Comparison of ENCODE assay signal across 9 cellular contexts in genomic region chr2:232523682-232524597, GRCh38. TPM values are rescaled to one million over a fixed set of nuclear protein-coding genes. Genes with fewer than 3 reads are reported as not detected.
A peak's percentile ranks its signal among the peaks of the same experiment; 100 is the strongest.
DNase-seq lines count a peak whose midpoint lies in the region; ATAC-seq, FAIRE-seq and TF ChIP-seq lines count a peak whose summit lies in the region.
"Had no signal": no experiment of that assay in that cellular context is flagged by ENCODE, and none has a peak within 500 bp of the region (broad histone marks: within the 10 kb centered on the region; RNA-seq: fewer than 3 reads in every experiment).

No MANE protein-coding gene starts in this region.

- BruUV-seq in GM12878 (replicated peaks; lab: Mats Ljungman, UMichigan), result no TSS peak

- H3K27me3 ChIP-seq in GM12878 (replicated peaks in 1 of 2; ENCODE audit: control insufficient read depth in 2 of 2, insufficient read depth in 2 of 2, low read length in 1 of 2), result peaks cover 3 to 6% of the 10 kb centered on the region in 2 experiments; a peak in 3 of 4 replicates

- SMC1A ChIA-PET in GM12878 (lab: Charles Lee; ENCODE audit: uncharacterized antibody, unreplicated experiment), result no interaction called here

- H3K36me3 Mint-ChIP-seq in stimulated activated naive B cell treated with anti-CD40 and anti-IgM and Interleukin-4, amounts not matched to agents 10 μg/mL and 1 μg/mL and 100 μg/mL, for 72 hours, result no peaks in the 10 kb centered on the region
- H3K36me3 Mint-ChIP-seq: CD4-positive, CD25-positive, alpha-beta regulatory T cell had no signal

- H3K4me2 ChIP-seq in GM12878 (ENCODE audit: control insufficient read depth, insufficient read depth), result no peak overlapping the region

- H3K4me1 Mint-ChIP-seq in stimulated activated naive B cell treated with anti-CD40 and anti-IgM and Interleukin-4, amounts not matched to agents 10 μg/mL and 1 μg/mL and 100 μg/mL, for 72 hours, result peaks cover 15 to 25% of the 10 kb centered on the region in 2 donors

- no peaks in the 10 kb centered on the region for H3K9me3 ChIP-seq in GM12878 (replicated peaks; ENCODE audit: control insufficient read depth, insufficient read depth, low read length)

- CTCF ChIA-PET in GM12878 (lab: Yijun Ruan, JAX), result interaction anchor here (0.7 kb wide), 1 partner anchor 77 kb away, joined by 3 read pairs; no protein-coding TSS in a partner anchor

- H2AFZ ChIP-seq in GM12878 (ENCODE audit: control insufficient read depth, low read depth, low read length), result no peak overlapping the region

- RAD21 ChIA-PET in GM12878 (lab: Charles Lee; ENCODE audit: unreplicated experiment), result interaction anchor here (0.6 kb wide), 1 partner anchor 60 kb away, joined by 4 read pairs; no protein-coding TSS in a partner anchor

- H3K79me2 ChIP-seq in GM12878 (ENCODE audit: control insufficient read depth, insufficient read depth, low read length), result no peaks in the 10 kb centered on the region

- no peak overlapping the region for H3K27ac Mint-ChIP-seq in stimulated activated naive B cell treated with anti-CD40 and anti-IgM and Interleukin-4, amounts not matched to agents 10 μg/mL and 1 μg/mL and 100 μg/mL, for 72 hours
- H3K27ac Mint-ChIP-seq: CD4-positive, CD25-positive, alpha-beta regulatory T cell had no signal

- no peaks in the 10 kb centered on the region for H3K4me1 ChIP-seq in GM12878 (ENCODE audit: control insufficient read depth, insufficient read depth, low read length)

- no peaks in the 10 kb centered on the region for H3K36me3 ChIP-seq in GM12878 (ENCODE audit: control insufficient read depth in 2 of 2, insufficient read depth in 2 of 2, low read length in 1 of 2)

- in situ Hi-C loops in GM12878 (cut with MboI), result no loop called here

- TF ChIP-seq RAD21 in GM12878 (IDR thresholded peaks at IDR 0.05; ENCODE audit: insufficient read depth, low read depth, low read length), result no peak

- H3K4me3 Mint-ChIP-seq in stimulated activated naive B cell treated with anti-CD40 and anti-IgM and Interleukin-4, amounts not matched to agents 10 μg/mL and 1 μg/mL and 100 μg/mL, for 72 hours, result peak overlapping the region; percentile 48 to 64

- ATAC-seq in GM12878, result peak; percentile 27
- peak; percentile 54 to 55 for ATAC-seq in stimulated activated naive B cell treated with anti-CD40 and anti-IgM and Interleukin-4, amounts not matched to agents 10 μg/mL and 1 μg/mL and 100 μg/mL, for 72 hours (replicated peaks)
- ATAC-seq in GM21576 (IDR thresholded peaks at IDR 0.05; ENCODE audit: unreplicated experiment), result no peak

- H3K27me3 Mint-ChIP-seq in stimulated activated naive B cell treated with anti-CD40 and anti-IgM and Interleukin-4, amounts not matched to agents 10 μg/mL and 1 μg/mL and 100 μg/mL, for 72 hours, result peaks cover 64 to 78% of the 10 kb centered on the region in 2 donors

- DNase-seq in NCI-H2227 (lab: John Stamatoyannopoulos, UW; ENCODE audit: unreplicated experiment) (peak; percentile 53), NCI-H2227 treated with DMSO at 0.1 percent for 48 hours (lab: John Stamatoyannopoulos, UW) (no peak), NCI-H510A treated with DMSO at 0.1 percent for 48 hours (lab: John Stamatoyannopoulos, UW) (peak; percentile 36), GM12878 (ENCODE audit: low read depth, low spot score) (no peak), iris pigment epithelial cell (ENCODE audit: low read depth) (peak; percentile 34), DMS153 treated with DMSO at 0.1 percent for 48 hours (lab: John Stamatoyannopoulos, UW; ENCODE audit: unreplicated experiment) (no peak)
- no peak for DNase-seq in stimulated activated naive B cell treated with anti-CD40 and anti-IgM and Interleukin-4, amounts not matched to agents 10 μg/mL and 1 μg/mL and 100 μg/mL, for 72 hours

- H3K27ac ChIP-seq in GM12878 (ENCODE audit: control insufficient read depth, insufficient read depth), result no peak overlapping the region

- TF ChIP-seq POLR2A in GM12878 (IDR thresholded peaks at IDR 0.05; ENCODE audit: low read depth, low read length), result no peak

- WGBS in GM12878 (ENCODE audit: insufficient coverage, insufficient replicate concordance, low lambda C conversion rate, missing lambda C conversion rate), result 2% methylated on average over 54 of the region's 75 CpGs

- no peak overlapping the region for H3K4me3 ChIP-seq in GM12878

- no peak for FAIRE-seq in GM12878 (lab: Jason Lieb, UNC)

- intact Hi-C loops in GM12878 (cut with micrococcal nuclease; ENCODE audit: unreplicated experiment), result no loop called here

- 0 out of 6 replicates have a peak, but pooled peaks of 1 of the 3 experiments have one; percentile 14 for TF ChIP-seq CTCF in GM12878 (IDR thresholded peaks at IDR 0.05 in 2 of 3, conservative IDR thresholded peaks at IDR 0.05 in 1 of 3; ENCODE audit: control insufficient read depth in 2 of 3, extremely low read depth in 1 of 3, insufficient read depth in 1 of 3, low read depth in 3 of 3, low read length in 3 of 3)

- H3K9me3 Mint-ChIP-seq in stimulated activated naive B cell treated with anti-CD40 and anti-IgM and Interleukin-4, amounts not matched to agents 10 μg/mL and 1 μg/mL and 100 μg/mL, for 72 hours, result no peaks in the 10 kb centered on the region

- H4K20me1 ChIP-seq in GM12878 (ENCODE audit: control insufficient read depth, insufficient read depth), result no peaks in the 10 kb centered on the region

- no peak for TF ChIP-seq EP300 in GM12878 (IDR thresholded peaks at IDR 0.05; ENCODE audit: borderline replicate concordance in 1 of 2, control insufficient read depth in 1 of 2, low read depth in 2 of 2, low read length in 2 of 2)

- H3K9ac ChIP-seq in GM12878 (ENCODE audit: control insufficient read depth, insufficient read depth, low read length), result no peak overlapping the region

- POLR2A ChIA-PET in GM12878 (lab: Charles Lee), result no interaction called here

RNA-seq across cellular contexts. Expression of gene CHRND, which starts 2.0 kb away (rescaled TPM):
- not detected in 2 replicates for total RNA-seq in GM12878 (2013; cell fraction: nucleolus; rRNA removed)
- total RNA-seq in GM12878 (2014; rRNA removed), result not detected in 2 replicates
- total RNA-seq in GM12878 (2014; rRNA removed; fragmentation: Illumina TruSeq; extraction: Trizol), result not detected in 2 replicates
- not detected in 2 replicates for total RNA-seq in GM12878 (2021)
- polyA plus RNA-seq in GM12878 (2011; ENCODE audit: low read depth), result not detected
- polyA plus RNA-seq in GM12878 (2011; rRNA removed), result not detected in 2 replicates
- polyA plus RNA-seq in GM12878 (2011; cell fraction: cytosol; rRNA removed), result not detected in 2 replicates
- not detected in 2 replicates for polyA plus RNA-seq in GM12878 (2011; cell fraction: nucleus; rRNA removed)
- polyA plus RNA-seq in GM12878 (2012), result not detected in 2 replicates
- polyA plus RNA-seq in GM12878 (2014; fragmentation: Illumina TruSeq; extraction: Trizol), result not detected in 2 replicates
- not detected for polyA plus RNA-seq in GM12878 (2014; fragmentation: Nextera tagmentation; extraction: Ambion mirVana)
- polyA plus RNA-seq in GM12878 (2014; rRNA removed), result not detected in 2 replicates
- polyA plus RNA-seq in GM12878 (2016; fragmentation: Nextera tagmentation; extraction: Ambion mirVana), result not detected
- polyA minus RNA-seq in GM12878 (2011; rRNA and poly(A)+ RNA removed), result not detected in 2 replicates
- not detected in 2 replicates for polyA minus RNA-seq in GM12878 (2011; cell fraction: cytosol; rRNA and poly(A)+ RNA removed)
- polyA minus RNA-seq in GM12878 (2011; cell fraction: nucleus; rRNA and poly(A)+ RNA removed), result not detected in 2 replicates
- total RNA-seq: CD4-positive, CD25-positive, alpha-beta regulatory T cell had no signal
- polyA plus RNA-seq: CD4-positive, CD25-positive, alpha-beta regulatory T cell had no signal

RNA-seq across cellular contexts. Expression of gene PRSS56, which starts 3.8 kb away (rescaled TPM):
- not detected in 2 replicates for total RNA-seq in GM12878 (2013; cell fraction: nucleolus; rRNA removed)
- not detected in 2 replicates for total RNA-seq in GM12878 (2014; rRNA removed)
- not detected in 2 replicates for total RNA-seq in GM12878 (2014; rRNA removed; fragmentation: Illumina TruSeq; extraction: Trizol)
- not detected in 2 replicates for total RNA-seq in GM12878 (2021)
- polyA plus RNA-seq in GM12878 (2011; ENCODE audit: low read depth), result not detected
- polyA plus RNA-seq in GM12878 (2011; rRNA removed), result not detected in 2 replicates
- polyA plus RNA-seq in GM12878 (2011; cell fraction: cytosol; rRNA removed), result not detected in 2 replicates
- not detected in 2 replicates for polyA plus RNA-seq in GM12878 (2011; cell fraction: nucleus; rRNA removed)
- not detected in 2 replicates for polyA plus RNA-seq in GM12878 (2012)
- polyA plus RNA-seq in GM12878 (2014; fragmentation: Illumina TruSeq; extraction: Trizol), result not detected in 2 replicates
- not detected for polyA plus RNA-seq in GM12878 (2014; fragmentation: Nextera tagmentation; extraction: Ambion mirVana)
- not detected in 2 replicates for polyA plus RNA-seq in GM12878 (2014; rRNA removed)
- polyA plus RNA-seq in GM12878 (2016; fragmentation: Nextera tagmentation; extraction: Ambion mirVana), result not detected
- polyA minus RNA-seq in GM12878 (2011; rRNA and poly(A)+ RNA removed), result not detected in 2 replicates
- polyA minus RNA-seq in GM12878 (2011; cell fraction: cytosol; rRNA and poly(A)+ RNA removed), result not detected in 2 replicates
- polyA minus RNA-seq in GM12878 (2011; cell fraction: nucleus; rRNA and poly(A)+ RNA removed), result not detected in 2 replicates
- total RNA-seq: CD4-positive, CD25-positive, alpha-beta regulatory T cell had no signal
- polyA plus RNA-seq: CD4-positive, CD25-positive, alpha-beta regulatory T cell had no signal

RNA-seq across cellular contexts. Expression of gene CHRNG, which starts 15.6 kb away (rescaled TPM):
- total RNA-seq in GM12878 (2013; cell fraction: nucleolus; rRNA removed), result not detected in 2 replicates
- 0.05 TPM in 1 of 2 replicates, not detected in the other for total RNA-seq in GM12878 (2014; rRNA removed)
- total RNA-seq in GM12878 (2014; rRNA removed; fragmentation: Illumina TruSeq; extraction: Trizol), result not detected in 2 replicates
- total RNA-seq in GM12878 (2021), result not detected in 2 replicates
- not detected for polyA plus RNA-seq in GM12878 (2011; ENCODE audit: low read depth)
- polyA plus RNA-seq in GM12878 (2011; rRNA removed), result not detected in 2 replicates
- polyA plus RNA-seq in GM12878 (2011; cell fraction: cytosol; rRNA removed), result not detected in 2 replicates
- not detected in 2 replicates for polyA plus RNA-seq in GM12878 (2011; cell fraction: nucleus; rRNA removed)
- polyA plus RNA-seq in GM12878 (2012), result 0.08 and 0.11 TPM in 2 replicates
- not detected in 2 replicates for polyA plus RNA-seq in GM12878 (2014; fragmentation: Illumina TruSeq; extraction: Trizol)
- polyA plus RNA-seq in GM12878 (2014; fragmentation: Nextera tagmentation; extraction: Ambion mirVana), result not detected
- polyA plus RNA-seq in GM12878 (2014; rRNA removed), result not detected in 2 replicates
- polyA plus RNA-seq in GM12878 (2016; fragmentation: Nextera tagmentation; extraction: Ambion mirVana), result under 1 TPM in 1 of 2 experiments, not detected in 1; 0.17 TPM
- polyA minus RNA-seq in GM12878 (2011; rRNA and poly(A)+ RNA removed), result not detected in 2 replicates
- polyA minus RNA-seq in GM12878 (2011; cell fraction: cytosol; rRNA and poly(A)+ RNA removed), result not detected in 2 replicates
- not detected in 2 replicates for polyA minus RNA-seq in GM12878 (2011; cell fraction: nucleus; rRNA and poly(A)+ RNA removed)
- total RNA-seq: CD4-positive, CD25-positive, alpha-beta regulatory T cell had no signal

RNA-seq across cellular contexts. Expression of gene TIGD1, which starts 26.4 kb away (rescaled TPM):
- total RNA-seq in GM12878 (2013; cell fraction: nucleolus; rRNA removed), result 55.5 and 58.6 TPM in 2 replicates
- total RNA-seq in GM12878 (2014; rRNA removed) (5.9 and 7.4 TPM in 2 replicates), GM12878 (2014; rRNA removed; fragmentation: Illumina TruSeq; extraction: Trizol) (5.6 and 6.0 TPM in 2 replicates), GM12878 (2021) (4.6 and 5.3 TPM in 2 replicates)
- polyA plus RNA-seq in GM12878 (2011; ENCODE audit: low read depth), result 1.7 TPM
- polyA plus RNA-seq in GM12878 (2011; rRNA removed) (4.2 and 5.7 TPM in 2 replicates), GM12878 (2014; fragmentation: Illumina TruSeq; extraction: Trizol) (5.2 and 6.6 TPM in 2 replicates), GM12878 (2014; fragmentation: Nextera tagmentation; extraction: Ambion mirVana) (1 to 10 TPM; 1.4 to 2.0 TPM), GM12878 (2014; rRNA removed) (5.6 and 5.9 TPM in 2 replicates), GM12878 (2016; fragmentation: Nextera tagmentation; extraction: Ambion mirVana) (1 to 10 TPM; 6.6 to 8.4 TPM)
- 1.9 TPM in 2 replicates for polyA plus RNA-seq in GM12878 (2011; cell fraction: cytosol; rRNA removed)
- polyA plus RNA-seq in GM12878 (2011; cell fraction: nucleus; rRNA removed), result 17.3 and 17.9 TPM in 2 replicates
- polyA plus RNA-seq in GM12878 (2012), result 1.6 and 2.5 TPM in 2 replicates
- 7.4 and 8.3 TPM in 2 replicates for polyA minus RNA-seq in GM12878 (2011; rRNA and poly(A)+ RNA removed)
- 0.80 and 1.6 TPM in 2 replicates for polyA minus RNA-seq in GM12878 (2011; cell fraction: cytosol; rRNA and poly(A)+ RNA removed)
- polyA minus RNA-seq in GM12878 (2011; cell fraction: nucleus; rRNA and poly(A)+ RNA removed), result 19.8 and 23.3 TPM in 2 replicates

RNA-seq across cellular contexts. Expression of gene EIF4E2, which starts 26.5 kb away (rescaled TPM):
- total RNA-seq in GM12878 (2013; cell fraction: nucleolus; rRNA removed), result 55.8 and 68.4 TPM in 2 replicates
- 72.5 and 83.5 TPM in 2 replicates for total RNA-seq in GM12878 (2014; rRNA removed)
- 103 and 130 TPM in 2 replicates for total RNA-seq in GM12878 (2014; rRNA removed; fragmentation: Illumina TruSeq; extraction: Trizol)
- 73.2 and 73.3 TPM in 2 replicates for total RNA-seq in GM12878 (2021)
- polyA plus RNA-seq in GM12878 (2011; ENCODE audit: low read depth), result 60.1 TPM
- polyA plus RNA-seq in GM12878 (2011; rRNA removed), result 49.2 and 56.1 TPM in 2 replicates
- 45.9 and 47.3 TPM in 2 replicates for polyA plus RNA-seq in GM12878 (2011; cell fraction: cytosol; rRNA removed)
- 47.7 and 53.0 TPM in 2 replicates for polyA plus RNA-seq in GM12878 (2011; cell fraction: nucleus; rRNA removed)
- polyA plus RNA-seq in GM12878 (2012), result 59.8 and 84.3 TPM in 2 replicates
- 116 and 121 TPM in 2 replicates for polyA plus RNA-seq in GM12878 (2014; fragmentation: Illumina TruSeq; extraction: Trizol)
- 100 to 1,000 TPM; 100 to 158 TPM for polyA plus RNA-seq in GM12878 (2014; fragmentation: Nextera tagmentation; extraction: Ambion mirVana)
- 71.1 and 78.0 TPM in 2 replicates for polyA plus RNA-seq in GM12878 (2014; rRNA removed)
- 100 to 1,000 TPM; 119 to 135 TPM for polyA plus RNA-seq in GM12878 (2016; fragmentation: Nextera tagmentation; extraction: Ambion mirVana)
- 27.3 TPM in 2 replicates for polyA minus RNA-seq in GM12878 (2011; rRNA and poly(A)+ RNA removed)
- polyA minus RNA-seq in GM12878 (2011; cell fraction: cytosol; rRNA and poly(A)+ RNA removed), result 11.5 and 16.1 TPM in 2 replicates
- polyA minus RNA-seq in GM12878 (2011; cell fraction: nucleus; rRNA and poly(A)+ RNA removed), result 20.7 and 33.9 TPM in 2 replicates

Comparison
In these comparisons a context has a peak if more than half of its experiments do, and no peak if none do; other contexts are left out.
1. DNase-seq: peak in NCI-H2227 (single experiment), NCI-H510A treated with DMSO at 0.1 percent for 48 hours (single experiment) and iris pigment epithelial cell (single experiment); none in NCI-H2227 treated with DMSO at 0.1 percent for 48 hours (single experiment), GM12878 (single experiment), stimulated activated naive B cell treated with anti-CD40 and anti-IgM and Interleukin-4, amounts not matched to agents 10 μg/mL and 1 μg/mL and 100 μg/mL, for 72 hours (single experiment) and DMS153 treated with DMSO at 0.1 percent for 48 hours (single experiment).